Comparison of ENCODE assay signal across 10 cellular contexts in genomic region chr17:30372755-30373154, GRCh38. TPM values are rescaled to one million over a fixed set of nuclear protein-coding genes. Genes with fewer than 3 reads are reported as not detected.
DNase-seq lines count a peak whose midpoint lies in the region; ATAC-seq and TF ChIP-seq lines count a peak whose summit lies in the region.
"Had no signal": no experiment of that assay in that cellular context is flagged by ENCODE, and none has a peak within 500 bp of the region (broad histone marks: within the 10 kb centered on the region; RNA-seq: fewer than 3 reads in every experiment).

No MANE protein-coding gene starts in this region.

- no peaks in the 10 kb centered on the region for H4K20me1 ChIP-seq in IMR-90 (ENCODE audit: insufficient read depth, low read length)

- no peaks in the 10 kb centered on the region for H3K36me3 ChIP-seq in IMR-90 (ENCODE audit: control insufficient read depth, insufficient read depth, low read length)
- no peaks in the 10 kb centered on the region for H3K36me3 ChIP-seq in HAP-1 (replicated peaks)

- no peak overlapping the region for H3K18ac ChIP-seq in IMR-90 (ENCODE audit: low read depth, low read length)

- no peak overlapping the region for H3K27ac ChIP-seq in IMR-90 (ENCODE audit: insufficient read depth, low read length)

- H3K4me1 Mint-ChIP-seq in activated T-helper 17 cell treated with anti-CD3 and anti-CD28 coated beads, Interleukin-2, amount 50 U/mL, for 72 hours, result peaks cover 30% of the 10 kb centered on the region
- H3K4me1 Mint-ChIP-seq in natural killer cell treated with Interleukin-12 subunit alpha and Interleukin-12 subunit beta and Interleukin-15 and Interleukin-18, amount 100 ng/mL, for 72 hours (ENCODE audit: low read depth in 2 of 2), result peaks cover 47 to 48% of the 10 kb centered on the region in 2 donors

- TF ChIP-seq RAD21 in IMR-90 (IDR thresholded peaks at IDR 0.05; ENCODE audit: low read length), result no peak; the same call in 1 of the 2 replicates

- H3K4ac ChIP-seq in IMR-90 (ENCODE audit: low read depth, low read length), result no peak overlapping the region

- H2AK9ac ChIP-seq in IMR-90 (replicated peaks; ENCODE audit: low read depth, low read length, poor library complexity), result no peak overlapping the region

- H3K9me1 ChIP-seq in IMR-90 (ENCODE audit: insufficient read depth, low read length), result peaks cover 16% of the 10 kb centered on the region

- H2BK15ac ChIP-seq in IMR-90 (ENCODE audit: low read depth, low read length), result 0 out of 3 replicates have a peak overlapping the region, but pooled peaks have one; percentile 7

- peak; percentile 96 for ATAC-seq in activated CD4-positive, CD25-positive, alpha-beta regulatory T cell treated with anti-CD3 and anti-CD28 coated beads, Interleukin-2, amount 50 U/mL, for 24 hours
- ATAC-seq in IMR-90 (ENCODE audit: low read depth) (no peak), GM18511 (IDR thresholded peaks at IDR 0.05; ENCODE audit: unreplicated experiment) (no peak)
- peak; percentile 97 for ATAC-seq in activated T-helper 17 cell treated with anti-CD3 and anti-CD28 coated beads, Interleukin-2, amount 50 U/mL, for 72 hours (replicated peaks)
- peak; percentile 83 to 84 for ATAC-seq in natural killer cell treated with Interleukin-12 subunit alpha and Interleukin-12 subunit beta and Interleukin-15 and Interleukin-18, amount 100 ng/mL, for 72 hours

- H3K4me3 ChIP-seq in IMR-90 (ENCODE audit: insufficient read depth, low read depth, low read length) (no peak overlapping the region), HAP-1 (no peak overlapping the region)

- no peak overlapping the region for H2AFZ ChIP-seq in IMR-90 (replicated peaks; ENCODE audit: low read length, poor library complexity)

- H4K8ac ChIP-seq in IMR-90 (ENCODE audit: low read depth in 2 of 2, low read length in 2 of 2), result no peak overlapping the region

- H3K27ac Mint-ChIP-seq in activated T-helper 17 cell treated with anti-CD3 and anti-CD28 coated beads, Interleukin-2, amount 50 U/mL, for 72 hours, result peak overlapping the region; percentile 11
- H3K27ac Mint-ChIP-seq in natural killer cell treated with Interleukin-12 subunit alpha and Interleukin-12 subunit beta and Interleukin-15 and Interleukin-18, amount 100 ng/mL, for 72 hours, result peak overlapping the region in 1 of 2 donors; percentile 13

- no peak for TF ChIP-seq CTCF in IMR-90 (conservative IDR thresholded peaks at IDR 0.05; ENCODE audit: low read depth, low read length)

- POLR2A ChIA-PET in IMR-90 (lab: Charles Lee; ENCODE audit: unreplicated experiment), result no interaction called here

- H3K23ac ChIP-seq in IMR-90 (ENCODE audit: low read depth, low read length), result no peak overlapping the region

- WGBS in IMR-90 (ENCODE audit: extremely low coverage in 2 of 2, insufficient read length in 1 of 2), 2 experiments, result 86% methylated on average over 1 of the region's 2 CpGs; no CpG with 5 or more reads in 1 of the 2 experiments

- H3K9ac ChIP-seq in IMR-90 (ENCODE audit: low read depth, low read length), result no peak overlapping the region

- no peak overlapping the region for H4K5ac ChIP-seq in IMR-90 (ENCODE audit: low read depth, low read length)

- no peak overlapping the region for H3K4me2 ChIP-seq in IMR-90 (ENCODE audit: low read depth, low read length)

- peaks cover 19% of the 10 kb centered on the region for H3K4me1 ChIP-seq in IMR-90 (ENCODE audit: control insufficient read depth, insufficient read depth, low read length)
- peaks cover 5% of the 10 kb centered on the region for H3K4me1 ChIP-seq in HAP-1

- no peaks in the 10 kb centered on the region for H3K9me3 Mint-ChIP-seq in activated T-helper 17 cell treated with anti-CD3 and anti-CD28 coated beads, Interleukin-2, amount 50 U/mL, for 72 hours
- no peaks in the 10 kb centered on the region for H3K9me3 Mint-ChIP-seq in natural killer cell treated with Interleukin-12 subunit alpha and Interleukin-12 subunit beta and Interleukin-15 and Interleukin-18, amount 100 ng/mL, for 72 hours

- H3K14ac ChIP-seq in IMR-90 (replicated peaks; ENCODE audit: low read depth, low read length), result no peak overlapping the region

- in situ Hi-C loops in IMR-90 (cut with MboI; ENCODE audit: low sequenced_read_pairs), result no loop called here
- in situ Hi-C loops in HAP-1 (cut with MboI; ENCODE audit: low sequenced_read_pairs), result no loop called here

- no peak overlapping the region for H4K91ac ChIP-seq in IMR-90 (ENCODE audit: insufficient read depth, low read depth, low read length)

- no TSS peak for BruUV-seq in IMR-90 (replicated peaks; lab: Mats Ljungman, UMichigan)

- no peak overlapping the region for H2AK5ac ChIP-seq in IMR-90 (ENCODE audit: low read depth, low read length)

- no peak overlapping the region for H2BK5ac ChIP-seq in IMR-90 (ENCODE audit: low read depth, low read length, poor library complexity, severe bottlenecking)

- no peak overlapping the region for H3K4me3 Mint-ChIP-seq in activated T-helper 17 cell treated with anti-CD3 and anti-CD28 coated beads, Interleukin-2, amount 50 U/mL, for 72 hours
- H3K4me3 Mint-ChIP-seq in natural killer cell treated with Interleukin-12 subunit alpha and Interleukin-12 subunit beta and Interleukin-15 and Interleukin-18, amount 100 ng/mL, for 72 hours, result no peak overlapping the region

- no peaks in the 10 kb centered on the region for H3K27me3 Mint-ChIP-seq in activated T-helper 17 cell treated with anti-CD3 and anti-CD28 coated beads, Interleukin-2, amount 50 U/mL, for 72 hours
- H3K27me3 Mint-ChIP-seq in natural killer cell treated with Interleukin-12 subunit alpha and Interleukin-12 subunit beta and Interleukin-15 and Interleukin-18, amount 100 ng/mL, for 72 hours, result peaks cover 2 to 7% of the 10 kb centered on the region in 2 donors

- H3K56ac ChIP-seq in IMR-90 (ENCODE audit: extremely low read depth, insufficient read depth, low read length), result no peak overlapping the region

- no peak overlapping the region for H2BK20ac ChIP-seq in IMR-90 (ENCODE audit: low read depth, low read length)

- dilution Hi-C loops in IMR-90 (cut with HindIII; ENCODE audit: low sequenced_read_pairs, unreplicated experiment), result no loop called here

- no peaks in the 10 kb centered on the region for H3K36me3 Mint-ChIP-seq in activated T-helper 17 cell treated with anti-CD3 and anti-CD28 coated beads, Interleukin-2, amount 50 U/mL, for 72 hours (ENCODE audit: low read depth)
- H3K36me3 Mint-ChIP-seq in natural killer cell treated with Interleukin-12 subunit alpha and Interleukin-12 subunit beta and Interleukin-15 and Interleukin-18, amount 100 ng/mL, for 72 hours, result no peaks in the 10 kb centered on the region

- no peak for TF ChIP-seq POLR2A in IMR-90 (IDR thresholded peaks at IDR 0.05; ENCODE audit: low read depth, low read length)

- no peaks in the 10 kb centered on the region for H3K27me3 ChIP-seq in IMR-90 (ENCODE audit: control insufficient read depth, insufficient read depth, low read length)
- no peaks in the 10 kb centered on the region for H3K27me3 ChIP-seq in HAP-1 (ENCODE audit: low read depth)

- intact Hi-C loops in IMR-90 (cut with micrococcal nuclease) (no loop called here), posterior vena cava (cut with DNase I) (no loop called here)

- no peak for DNase-seq in activated CD4-positive, CD25-positive, alpha-beta regulatory T cell treated with anti-CD3 and anti-CD28 coated beads, Interleukin-2, amount 50 U/mL, for 72 hours
- DNase-seq in IMR-90 (peak; percentile 80), HAP-1 (ENCODE audit: low spot score in 2 of 2) (no peak), posterior vena cava (ENCODE audit: low spot score) (no peak)
- no peak for DNase-seq in natural killer cell treated with Interleukin-12 subunit alpha and Interleukin-12 subunit beta and Interleukin-15 and Interleukin-18, amount 100 ng/mL, for 72 hours (ENCODE audit: low spot score)

- CTCF ChIA-PET in IMR-90 (lab: Yijun Ruan, JAX), result no interaction called here

- H3K9me3 ChIP-seq in IMR-90 (ENCODE audit: control insufficient read depth, insufficient read depth, low read length) (no peaks in the 10 kb centered on the region), HAP-1 (no peaks in the 10 kb centered on the region)

- no peaks in the 10 kb centered on the region for H3K79me1 ChIP-seq in IMR-90 (ENCODE audit: low read depth in 1 of 2, low read length in 2 of 2)

- no peak overlapping the region for H2BK120ac ChIP-seq in IMR-90 (ENCODE audit: low read depth, low read length)

TF ChIP-seq in IMR-90, 13 proteins besides CTCF, POLR2A, EP300 and RAD21:
- no peak for TF ChIP-seq CHD1 (IDR thresholded peaks at IDR 0.05; ENCODE audit: low read depth, low read length)
- TF ChIP-seq CEBPB (IDR thresholded peaks at IDR 0.05; ENCODE audit: low read depth, low read length), result peak; percentile 63; the same call in 1 of the 2 replicates

RNA-seq across cellular contexts. Expression of gene CPD, which starts 6.0 kb away (rescaled TPM):
- total RNA-seq in IMR-90 (2012; rRNA removed) (78.0 and 94.5 TPM in 2 replicates), posterior vena cava (10 to 100 TPM; 39.8 to 40.4 TPM)
- polyA plus RNA-seq in IMR-90 (2012; rRNA removed), result 18.5 and 23.4 TPM in 2 replicates
- 5.6 and 7.8 TPM in 2 replicates for polyA plus RNA-seq in IMR-90 (2012; cell fraction: cytosol; rRNA removed)
- polyA plus RNA-seq in IMR-90 (2012; cell fraction: nucleus; rRNA removed; ENCODE audit: low replicate concordance), result 3.5 and 16.3 TPM in 2 replicates
- 10 to 100 TPM; 25.9 to 34.7 TPM for total RNA-seq in activated T-helper 17 cell treated with anti-CD3 and anti-CD28 coated beads, Interleukin-2, amount 50 U/mL, for 72 hours
- total RNA-seq in natural killer cell treated with Interleukin-12 subunit alpha and Interleukin-12 subunit beta and Interleukin-15 and Interleukin-18, amount 100 ng/mL, for 72 hours, result 10 to 100 TPM; 69.7 to 97.7 TPM

RNA-seq across cellular contexts. Expression of gene TMIGD1, which starts 38.9 kb away (rescaled TPM):
- total RNA-seq in IMR-90 (2012; rRNA removed) (not detected in 2 replicates), posterior vena cava (not detected)
- polyA plus RNA-seq in IMR-90 (2012; rRNA removed), result not detected in 2 replicates
- not detected in 2 replicates for polyA plus RNA-seq in IMR-90 (2012; cell fraction: cytosol; rRNA removed)
- not detected in 2 replicates for polyA plus RNA-seq in IMR-90 (2012; cell fraction: nucleus; rRNA removed; ENCODE audit: low replicate concordance)
- total RNA-seq in activated T-helper 17 cell treated with anti-CD3 and anti-CD28 coated beads, Interleukin-2, amount 50 U/mL, for 72 hours, result not detected
- total RNA-seq in natural killer cell treated with Interleukin-12 subunit alpha and Interleukin-12 subunit beta and Interleukin-15 and Interleukin-18, amount 100 ng/mL, for 72 hours, result not detected
- total RNA-seq: urinary bladder had no signal
- polyA plus RNA-seq: neural cell, urinary bladder had no signal

Comparison
In these comparisons a context has a peak if more than half of its experiments do, and no peak if none do; other contexts are left out.
1. ATAC-seq: peak in activated CD4-positive, CD25-positive, alpha-beta regulatory T cell treated with anti-CD3 and anti-CD28 coated beads, Interleukin-2, amount 50 U/mL, for 24 hours (2 of 2), activated T-helper 17 cell treated with anti-CD3 and anti-CD28 coated beads, Interleukin-2, amount 50 U/mL, for 72 hours (single experiment) and natural killer cell treated with Interleukin-12 subunit alpha and Interleukin-12 subunit beta and Interleukin-15 and Interleukin-18, amount 100 ng/mL, for 72 hours (2 of 2); none in IMR-90 (single experiment) and GM18511 (single experiment).